In genomic region chr3:49812916-49813496, GRCh38 we compare ENCODE assay signal across 6 cellular contexts.
A peak's percentile ranks its signal among the peaks of the same experiment; 100 is the strongest.
DNase-seq lines count a peak whose midpoint lies in the region; TF ChIP-seq lines count a peak whose summit lies in the region.

No MANE protein-coding gene starts in this region.

- H3K9me3 ChIP-seq in Loucy (ENCODE audit: insufficient read depth, low read depth, low read length): no peaks in the 10 kb centered on the region
- H3K9me3 ChIP-seq in effector memory CD4-positive, alpha-beta T cell (ENCODE audit: control insufficient read depth, low read length): no peaks in the 10 kb centered on the region

- H3F3A ChIP-seq in Loucy (ENCODE audit: low read depth): no peaks in the 10 kb centered on the region

- TF ChIP-seq CTCF in Loucy (conservative IDR thresholded peaks at IDR 0.05; ENCODE audit: low read length): no peak

- no peaks in the 10 kb centered on the region for H3K9me2 ChIP-seq in Loucy (replicated peaks; ENCODE audit: low read depth, low read length)

- no peaks in the 10 kb centered on the region for H4K20me1 ChIP-seq in Loucy (ENCODE audit: insufficient read depth, low read length, poor library complexity, severe bottlenecking)

- peak overlapping the region; percentile 73 for H3K27ac ChIP-seq in effector memory CD4-positive, alpha-beta T cell (ENCODE audit: insufficient read depth, low read length, poor library complexity, severe bottlenecking)

- peak overlapping the region; percentile 95 for H3K4me2 ChIP-seq in Loucy (ENCODE audit: low read depth, low read length, poor library complexity, severe bottlenecking)

- DNase-seq in effector memory CD4-positive, alpha-beta T cell: no peak
- DNase-seq in skeletal muscle cell (ENCODE audit: low read depth) (no peak), NCI-H345 treated with DMSO at 0.1 percent for 48 hours (lab: John Stamatoyannopoulos, UW; ENCODE audit: unreplicated experiment) (no peak), C1 segment of cervical spinal cord (lab: John Stamatoyannopoulos, UW) (no peak), NCI-H146 treated with DMSO at 0.1 percent for 48 hours (lab: John Stamatoyannopoulos, UW; ENCODE audit: unreplicated experiment) (no peak)

- H3K4me3 ChIP-seq in Loucy (ENCODE audit: low read length, poor library complexity, severe bottlenecking) (peak overlapping the region; percentile 79), skeletal muscle cell (ENCODE audit: low read depth, low read length) (peak overlapping the region; percentile 45)
- H3K4me3 ChIP-seq in effector memory CD4-positive, alpha-beta T cell (ENCODE audit: insufficient read depth, low read depth, low read length, poor library complexity, severe bottlenecking): peak overlapping the region; percentile 62

- H2AFZ ChIP-seq in Loucy (ENCODE audit: low read length): no peak overlapping the region

- peaks cover 38% of the 10 kb centered on the region for H3K79me2 ChIP-seq in Loucy (ENCODE audit: insufficient read depth, low read length)

- H3K36me3 ChIP-seq in Loucy (ENCODE audit: insufficient read depth, low read length): no peaks in the 10 kb centered on the region
- H3K36me3 ChIP-seq in effector memory CD4-positive, alpha-beta T cell (ENCODE audit: control insufficient read depth, insufficient read depth, low read length): peaks cover 31% of the 10 kb centered on the region

- H3K9ac ChIP-seq in Loucy (ENCODE audit: low read depth, low read length, poor library complexity, severe bottlenecking): peak overlapping the region; percentile 89

- peaks cover 67% of the 10 kb centered on the region for H3K4me1 ChIP-seq in Loucy (ENCODE audit: insufficient read depth, low read length, poor library complexity, severe bottlenecking)
- peaks cover 12% of the 10 kb centered on the region for H3K4me1 ChIP-seq in effector memory CD4-positive, alpha-beta T cell (ENCODE audit: control insufficient read depth, insufficient read depth, low read length, poor library complexity, severe bottlenecking)

- no peaks in the 10 kb centered on the region for H3K27me3 ChIP-seq in Loucy (ENCODE audit: insufficient read depth, low read length, poor library complexity, severe bottlenecking)
- H3K27me3 ChIP-seq in effector memory CD4-positive, alpha-beta T cell (replicated peaks; ENCODE audit: control insufficient read depth, insufficient read depth, low read length, poor library complexity, severe bottlenecking): no peaks in the 10 kb centered on the region
